ENCODE assay signal across 7 cellular contexts in genomic region chr15:39756806-39757522, GRCh38. TPM values are rescaled to one million over a fixed set of nuclear protein-coding genes. Genes with fewer than 3 reads are reported as not detected.
DNase-seq lines count a peak whose midpoint lies in the region; ATAC-seq, FAIRE-seq and TF ChIP-seq lines count a peak whose summit lies in the region.

No MANE protein-coding gene starts in this region.

- peak; percentile 77 for TF ChIP-seq CTCF in osteoblast (IDR thresholded peaks at IDR 0.05; ENCODE audit: extremely low read depth, low read depth, low read length)

- no peaks in the 10 kb centered on the region for H4K20me1 ChIP-seq in osteoblast (ENCODE audit: insufficient read depth, low read length)

- no peaks in the 10 kb centered on the region for H3K36me3 ChIP-seq in osteoblast (ENCODE audit: insufficient read depth, low read length)

- no peak overlapping the region for H3K27ac ChIP-seq in osteoblast (ENCODE audit: low read depth, low read length)

- no peak overlapping the region for H3K4me2 ChIP-seq in osteoblast (ENCODE audit: insufficient read depth, low read length)

- ATAC-seq in HG03521 (IDR thresholded peaks at IDR 0.05; ENCODE audit: unreplicated experiment) = no peak

- no peaks in the 10 kb centered on the region for H3K4me1 ChIP-seq in osteoblast (ENCODE audit: insufficient read depth, low read length)

- no peak overlapping the region for H2AFZ ChIP-seq in osteoblast (ENCODE audit: low read length)

- peak; percentile 44 for DNase-seq in Daoy (ENCODE audit: low read depth)
- DNase-seq in Kasumi-1 (lab: John Stamatoyannopoulos, UW) = peak; percentile 36 to 47
- DNase-seq in RKO (ENCODE audit: low spot score) = peak; percentile 79
- DNase-seq in osteoblast (ENCODE audit: insufficient read length, low spot score, missing footprints) = no peak
- no peak for DNase-seq in COLO668 (lab: John Stamatoyannopoulos, UW; ENCODE audit: unreplicated experiment)

- H3K79me2 ChIP-seq in osteoblast (ENCODE audit: insufficient read depth, low read length) = no peaks in the 10 kb centered on the region

- H3K27me3 ChIP-seq in osteoblast (ENCODE audit: insufficient read depth, low read length) = no peaks in the 10 kb centered on the region

- H3K4me3 ChIP-seq in osteoblast (ENCODE audit: insufficient read depth, low read length) = no peak overlapping the region

- FAIRE-seq in endometrium (lab: Jason Lieb, UNC) = peak; percentile 93

- no peaks in the 10 kb centered on the region for H3K9me3 ChIP-seq in osteoblast (ENCODE audit: low read depth, low read length)

RNA-seq across cellular contexts. Expression of gene FSIP1, which starts 25.7 kb away (rescaled TPM):
- total RNA-seq in Daoy (2014; rRNA removed; shearing (Covaris generic)) = 0.97 and 2.2 TPM in 2 replicates
- 2.1 and 3.6 TPM in 2 replicates for total RNA-seq in osteoblast

Comparison
In these comparisons a context has a peak if more than half of its experiments do, and no peak if none do; other contexts are left out.
1. DNase-seq: peak in Daoy (single experiment), Kasumi-1 (2 of 2) and RKO (single experiment); none in osteoblast (single experiment) and COLO668 (single experiment).